2 cellular contexts compared by ENCODE assay signal in genomic region chr4:44663539-44664263, GRCh38.
TF ChIP-seq lines count a peak whose summit lies in the region.

No MANE protein-coding gene starts in this region.

TF ChIP-seq in GM23338, 12 proteins besides CTCF, POLR2A, EP300 and RAD21:
- TF ChIP-seq JUNB (IDR thresholded peaks at IDR 0.05; ENCODE audit: unreplicated experiment) = no peak
- no peak for TF ChIP-seq STAT1 (IDR thresholded peaks at IDR 0.05; ENCODE audit: unreplicated experiment)
- TF ChIP-seq, protein P1, sequence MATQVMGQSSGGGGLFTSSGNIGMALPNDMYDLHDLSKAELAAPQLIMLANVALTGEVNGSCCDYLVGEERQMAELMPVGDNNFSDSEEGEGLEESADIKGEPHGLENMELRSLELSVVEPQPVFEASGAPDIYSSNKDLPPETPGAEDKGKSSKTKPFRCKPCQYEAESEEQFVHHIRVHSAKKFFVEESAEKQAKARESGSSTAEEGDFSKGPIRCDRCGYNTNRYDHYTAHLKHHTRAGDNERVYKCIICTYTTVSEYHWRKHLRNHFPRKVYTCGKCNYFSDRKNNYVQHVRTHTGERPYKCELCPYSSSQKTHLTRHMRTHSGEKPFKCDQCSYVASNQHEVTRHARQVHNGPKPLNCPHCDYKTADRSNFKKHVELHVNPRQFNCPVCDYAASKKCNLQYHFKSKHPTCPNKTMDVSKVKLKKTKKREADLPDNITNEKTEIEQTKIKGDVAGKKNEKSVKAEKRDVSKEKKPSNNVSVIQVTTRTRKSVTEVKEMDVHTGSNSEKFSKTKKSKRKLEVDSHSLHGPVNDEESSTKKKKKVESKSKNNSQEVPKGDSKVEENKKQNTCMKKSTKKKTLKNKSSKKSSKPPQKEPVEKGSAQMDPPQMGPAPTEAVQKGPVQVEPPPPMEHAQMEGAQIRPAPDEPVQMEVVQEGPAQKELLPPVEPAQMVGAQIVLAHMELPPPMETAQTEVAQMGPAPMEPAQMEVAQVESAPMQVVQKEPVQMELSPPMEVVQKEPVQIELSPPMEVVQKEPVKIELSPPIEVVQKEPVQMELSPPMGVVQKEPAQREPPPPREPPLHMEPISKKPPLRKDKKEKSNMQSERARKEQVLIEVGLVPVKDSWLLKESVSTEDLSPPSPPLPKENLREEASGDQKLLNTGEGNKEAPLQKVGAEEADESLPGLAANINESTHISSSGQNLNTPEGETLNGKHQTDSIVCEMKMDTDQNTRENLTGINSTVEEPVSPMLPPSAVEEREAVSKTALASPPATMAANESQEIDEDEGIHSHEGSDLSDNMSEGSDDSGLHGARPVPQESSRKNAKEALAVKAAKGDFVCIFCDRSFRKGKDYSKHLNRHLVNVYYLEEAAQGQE (IDR thresholded peaks at IDR 0.05; ENCODE audit: unreplicated experiment) = no peak
- no peak for TF ChIP-seq EZH2phosphoT487 (IDR thresholded peaks at IDR 0.05; ENCODE audit: unreplicated experiment)
- no peak for TF ChIP-seq EZH2 (IDR thresholded peaks at IDR 0.05; ENCODE audit: low read depth, unreplicated experiment)
- TF ChIP-seq NANOG (IDR thresholded peaks at IDR 0.05; ENCODE audit: borderline replicate concordance) = no peak
- TF ChIP-seq POLR2AphosphoS5 (IDR thresholded peaks at IDR 0.05; ENCODE audit: low read depth) = no peak
- TF ChIP-seq, protein P2, sequence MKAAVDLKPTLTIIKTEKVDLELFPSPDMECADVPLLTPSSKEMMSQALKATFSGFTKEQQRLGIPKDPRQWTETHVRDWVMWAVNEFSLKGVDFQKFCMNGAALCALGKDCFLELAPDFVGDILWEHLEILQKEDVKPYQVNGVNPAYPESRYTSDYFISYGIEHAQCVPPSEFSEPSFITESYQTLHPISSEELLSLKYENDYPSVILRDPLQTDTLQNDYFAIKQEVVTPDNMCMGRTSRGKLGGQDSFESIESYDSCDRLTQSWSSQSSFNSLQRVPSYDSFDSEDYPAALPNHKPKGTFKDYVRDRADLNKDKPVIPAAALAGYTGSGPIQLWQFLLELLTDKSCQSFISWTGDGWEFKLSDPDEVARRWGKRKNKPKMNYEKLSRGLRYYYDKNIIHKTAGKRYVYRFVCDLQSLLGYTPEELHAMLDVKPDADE (IDR thresholded peaks at IDR 0.05) = no peak
- TF ChIP-seq ZNF114 (CRISPR knock-in tag; IDR thresholded peaks at IDR 0.05) = no peak
- no peak for TF ChIP-seq CREB1 (CRISPR knock-in tag; IDR thresholded peaks at IDR 0.05; ENCODE audit: low read depth)

TF ChIP-seq in K562, 482 proteins besides CTCF, POLR2A, EP300 and RAD21:
- TF ChIP-seq HDGF (IDR thresholded peaks at IDR 0.05) (no peak), MEF2D (tag; conservative IDR thresholded peaks at IDR 0.05; ENCODE audit: low read depth) (no peak), ETV5 (CRISPR knock-in tag; IDR thresholded peaks at IDR 0.05; ENCODE audit: low read depth) (no peak), ESRRA (IDR thresholded peaks at IDR 0.05; ENCODE audit: borderline replicate concordance, low read depth) (no peak), CXXC5 (CRISPR knock-in tag; IDR thresholded peaks at IDR 0.05) (no peak), MXI1 (IDR thresholded peaks at IDR 0.05; ENCODE audit: low read depth, low read length) (no peak), SRSF1 (IDR thresholded peaks at IDR 0.05; ENCODE audit: low read depth, low read length) (no peak), ZNF699 (CRISPR knock-in tag; IDR thresholded peaks at IDR 0.05; ENCODE audit: insufficient replicate concordance) (no peak), HNRNPUL1 (IDR thresholded peaks at IDR 0.05; ENCODE audit: low read length) (no peak), DNMT1 (IDR thresholded peaks at IDR 0.05) (no peak)
TF ChIP-seq in K562: peak in this region for 0.
